1 cellular context compared by ENCODE assay signal in the genomic region with DNA sequence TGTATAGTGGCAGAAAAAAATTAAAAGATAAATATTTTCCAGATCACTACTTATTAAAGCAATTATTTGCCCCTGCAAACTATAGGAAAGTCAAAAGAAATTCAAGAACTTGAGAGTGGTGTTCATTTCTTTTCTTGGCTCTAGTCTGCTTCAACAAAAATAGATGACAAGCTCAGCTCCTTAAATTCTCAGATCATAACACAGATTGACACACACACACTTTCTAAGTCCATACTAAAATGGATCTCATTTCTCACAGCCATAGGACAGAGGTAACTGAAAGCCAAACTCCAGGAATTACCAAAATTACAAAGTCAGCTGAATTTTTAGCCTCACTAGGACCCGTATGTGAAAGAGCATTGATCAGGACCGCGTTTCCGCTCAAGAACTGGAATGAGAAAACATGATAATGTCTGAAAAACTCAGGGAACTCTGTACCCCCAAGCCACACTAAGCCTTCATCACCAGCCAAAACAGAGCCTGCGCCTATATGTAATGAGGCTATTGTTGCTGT.
TF ChIP-seq lines count a peak whose summit lies in the region.

No MANE protein-coding gene starts in this region.

TF ChIP-seq in HepG2, 621 proteins besides CTCF, POLR2A, EP300 and RAD21:
- TF ChIP-seq ATRX (CRISPR knock-in tag; IDR thresholded peaks at IDR 0.05; ENCODE audit: borderline replicate concordance) = no peak
- TF ChIP-seq MAFF (IDR thresholded peaks at IDR 0.05; ENCODE audit: low read depth, low read length) = peak; percentile 74
- no peak for TF ChIP-seq ZBTB21 (CRISPR knock-in tag; IDR thresholded peaks at IDR 0.05)
- TF ChIP-seq MAFK (conservative IDR thresholded peaks at IDR 0.05 in 1 of 2, IDR thresholded peaks at IDR 0.05 in 1 of 2; ENCODE audit: low read length in 2 of 2) = peak; percentile 68 to 79
- TF ChIP-seq MATR3 (CRISPR knock-in tag; IDR thresholded peaks at IDR 0.05) = no peak
